ENCODE assay signal across 1 cellular context in the genomic region with DNA sequence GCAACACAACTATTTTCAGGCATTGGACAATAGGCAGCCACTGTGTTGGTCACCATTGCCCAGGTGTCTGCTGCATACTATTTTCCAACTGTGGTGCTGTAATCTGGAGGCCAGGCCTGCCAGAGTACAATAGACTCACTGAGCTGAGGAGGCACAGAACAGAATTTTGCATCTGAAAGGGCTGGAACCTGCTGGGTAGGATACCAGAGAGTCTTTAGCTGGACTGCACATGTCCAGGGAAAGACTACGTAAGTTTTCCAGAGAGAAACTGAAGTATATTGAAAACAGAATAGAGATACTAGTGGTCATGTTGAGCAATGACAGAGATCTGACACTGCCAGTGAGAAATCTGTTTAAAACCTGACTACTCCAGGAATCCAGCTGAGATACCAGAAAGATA.
TF ChIP-seq lines count a peak whose summit lies in the region.

No MANE protein-coding gene starts in this region.

TF ChIP-seq in HEK293T, 16 proteins besides CTCF, POLR2A, EP300 and RAD21:
- TF ChIP-seq, protein P1, sequence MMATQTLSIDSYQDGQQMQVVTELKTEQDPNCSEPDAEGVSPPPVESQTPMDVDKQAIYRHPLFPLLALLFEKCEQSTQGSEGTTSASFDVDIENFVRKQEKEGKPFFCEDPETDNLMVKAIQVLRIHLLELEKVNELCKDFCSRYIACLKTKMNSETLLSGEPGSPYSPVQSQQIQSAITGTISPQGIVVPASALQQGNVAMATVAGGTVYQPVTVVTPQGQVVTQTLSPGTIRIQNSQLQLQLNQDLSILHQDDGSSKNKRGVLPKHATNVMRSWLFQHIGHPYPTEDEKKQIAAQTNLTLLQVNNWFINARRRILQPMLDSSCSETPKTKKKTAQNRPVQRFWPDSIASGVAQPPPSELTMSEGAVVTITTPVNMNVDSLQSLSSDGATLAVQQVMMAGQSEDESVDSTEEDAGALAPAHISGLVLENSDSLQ (IDR thresholded peaks at IDR 0.05) = no peak
- TF ChIP-seq CTBP1 (IDR thresholded peaks at IDR 0.05; ENCODE audit: borderline replicate concordance) (no peak), NFRKB (IDR thresholded peaks at IDR 0.05) (no peak), L3MBTL2 (conservative IDR thresholded peaks at IDR 0.05) (no peak), LEF1 (IDR thresholded peaks at IDR 0.05; ENCODE audit: borderline replicate concordance) (no peak), FOXA1 (IDR thresholded peaks at IDR 0.05) (no peak), FOXM1 (IDR thresholded peaks at IDR 0.05; ENCODE audit: borderline replicate concordance) (no peak), TARDBP (IDR thresholded peaks at IDR 0.05) (no peak), ARNT (IDR thresholded peaks at IDR 0.05) (no peak), SUZ12 (IDR thresholded peaks at IDR 0.05) (no peak)
